1 cellular context compared by ENCODE assay signal in the genomic region with DNA sequence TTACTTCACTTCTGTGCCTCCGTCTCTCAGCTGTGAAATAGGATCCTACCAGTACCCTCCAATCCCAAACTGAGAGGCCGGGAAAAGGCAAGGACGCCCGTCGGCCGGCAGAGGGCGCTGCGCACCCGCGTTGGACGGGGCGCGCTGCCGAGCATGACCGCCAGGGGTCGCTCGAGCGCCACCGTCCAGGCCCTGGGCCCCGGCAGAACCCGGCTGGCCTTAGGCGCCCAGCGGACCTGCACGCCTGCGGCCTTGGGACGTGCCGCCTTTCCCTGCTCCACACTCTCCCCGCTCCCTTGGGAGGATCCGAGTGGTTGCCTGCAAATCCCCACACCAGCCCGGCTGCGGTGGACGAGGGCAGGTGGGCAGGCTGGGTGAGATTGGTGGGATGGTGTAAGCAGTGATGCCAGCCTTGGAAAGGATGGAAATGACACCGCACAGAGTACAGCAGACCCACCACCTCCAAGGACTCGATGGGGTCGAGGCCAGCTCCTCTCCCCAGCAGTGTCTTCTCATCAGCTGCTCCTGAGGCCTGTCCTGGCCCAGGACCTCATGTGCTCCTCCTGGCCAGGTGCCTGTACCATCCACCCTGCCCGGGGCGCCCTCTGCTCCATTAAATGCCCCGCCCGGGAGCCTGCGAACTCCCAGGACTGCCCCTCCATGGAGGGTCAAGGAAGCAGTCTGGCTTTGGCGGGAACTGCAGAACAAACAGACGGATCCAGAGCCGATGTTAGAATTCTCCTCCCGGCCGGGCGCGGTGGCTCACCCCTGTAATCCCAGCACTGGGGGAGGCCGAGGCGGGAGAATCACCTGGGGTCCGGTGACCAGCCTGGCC.
TF ChIP-seq lines count a peak whose summit lies in the region.

No MANE protein-coding gene starts in this region.

TF ChIP-seq in K562, 482 proteins besides CTCF, POLR2A, EP300 and RAD21 (continued from another document and continues in another):
- TF ChIP-seq, protein P1, sequence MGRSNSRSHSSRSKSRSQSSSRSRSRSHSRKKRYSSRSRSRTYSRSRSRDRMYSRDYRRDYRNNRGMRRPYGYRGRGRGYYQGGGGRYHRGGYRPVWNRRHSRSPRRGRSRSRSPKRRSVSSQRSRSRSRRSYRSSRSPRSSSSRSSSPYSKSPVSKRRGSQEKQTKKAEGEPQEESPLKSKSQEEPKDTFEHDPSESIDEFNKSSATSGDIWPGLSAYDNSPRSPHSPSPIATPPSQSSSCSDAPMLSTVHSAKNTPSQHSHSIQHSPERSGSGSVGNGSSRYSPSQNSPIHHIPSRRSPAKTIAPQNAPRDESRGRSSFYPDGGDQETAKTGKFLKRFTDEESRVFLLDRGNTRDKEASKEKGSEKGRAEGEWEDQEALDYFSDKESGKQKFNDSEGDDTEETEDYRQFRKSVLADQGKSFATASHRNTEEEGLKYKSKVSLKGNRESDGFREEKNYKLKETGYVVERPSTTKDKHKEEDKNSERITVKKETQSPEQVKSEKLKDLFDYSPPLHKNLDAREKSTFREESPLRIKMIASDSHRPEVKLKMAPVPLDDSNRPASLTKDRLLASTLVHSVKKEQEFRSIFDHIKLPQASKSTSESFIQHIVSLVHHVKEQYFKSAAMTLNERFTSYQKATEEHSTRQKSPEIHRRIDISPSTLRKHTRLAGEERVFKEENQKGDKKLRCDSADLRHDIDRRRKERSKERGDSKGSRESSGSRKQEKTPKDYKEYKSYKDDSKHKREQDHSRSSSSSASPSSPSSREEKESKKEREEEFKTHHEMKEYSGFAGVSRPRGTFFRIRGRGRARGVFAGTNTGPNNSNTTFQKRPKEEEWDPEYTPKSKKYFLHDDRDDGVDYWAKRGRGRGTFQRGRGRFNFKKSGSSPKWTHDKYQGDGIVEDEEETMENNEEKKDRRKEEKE (IDR thresholded peaks at IDR 0.05; ENCODE audit: borderline replicate concordance in 1 of 2, control insufficient read depth in 1 of 2, low read depth in 2 of 2, low read length in 1 of 2), result no peak
- TF ChIP-seq SAFB (IDR thresholded peaks at IDR 0.05; ENCODE audit: borderline replicate concordance, low read depth, low read length) (no peak), BDP1 (IDR thresholded peaks at IDR 0.05; ENCODE audit: insufficient read depth, insufficient read length) (no peak), RBM25 (IDR thresholded peaks at IDR 0.05; ENCODE audit: low read depth, low read length, severe bottlenecking) (no peak), MCM7 (IDR thresholded peaks at IDR 0.05) (no peak), ZNF444 (CRISPR knock-in tag; IDR thresholded peaks at IDR 0.05) (no peak), RAD51 (IDR thresholded peaks at IDR 0.05; ENCODE audit: borderline replicate concordance, low read depth) (no peak), NELFE (IDR thresholded peaks at IDR 0.05; ENCODE audit: insufficient read depth, insufficient read length) (no peak), TAF1 (IDR thresholded peaks at IDR 0.05; ENCODE audit: control insufficient read depth, extremely low read depth, insufficient read depth, low read length, severe bottlenecking) (no peak), MYBL2 (IDR thresholded peaks at IDR 0.05; ENCODE audit: low read depth) (no peak), MYBL2 (CRISPR knock-in tag; IDR thresholded peaks at IDR 0.05; ENCODE audit: borderline replicate concordance) (no peak), MCM3 (IDR thresholded peaks at IDR 0.05) (no peak), ZNF408 (CRISPR knock-in tag; IDR thresholded peaks at IDR 0.05; ENCODE audit: low read depth) (no peak), ZC3H8 (IDR thresholded peaks at IDR 0.05) (no peak)
- TF ChIP-seq, protein P2, sequence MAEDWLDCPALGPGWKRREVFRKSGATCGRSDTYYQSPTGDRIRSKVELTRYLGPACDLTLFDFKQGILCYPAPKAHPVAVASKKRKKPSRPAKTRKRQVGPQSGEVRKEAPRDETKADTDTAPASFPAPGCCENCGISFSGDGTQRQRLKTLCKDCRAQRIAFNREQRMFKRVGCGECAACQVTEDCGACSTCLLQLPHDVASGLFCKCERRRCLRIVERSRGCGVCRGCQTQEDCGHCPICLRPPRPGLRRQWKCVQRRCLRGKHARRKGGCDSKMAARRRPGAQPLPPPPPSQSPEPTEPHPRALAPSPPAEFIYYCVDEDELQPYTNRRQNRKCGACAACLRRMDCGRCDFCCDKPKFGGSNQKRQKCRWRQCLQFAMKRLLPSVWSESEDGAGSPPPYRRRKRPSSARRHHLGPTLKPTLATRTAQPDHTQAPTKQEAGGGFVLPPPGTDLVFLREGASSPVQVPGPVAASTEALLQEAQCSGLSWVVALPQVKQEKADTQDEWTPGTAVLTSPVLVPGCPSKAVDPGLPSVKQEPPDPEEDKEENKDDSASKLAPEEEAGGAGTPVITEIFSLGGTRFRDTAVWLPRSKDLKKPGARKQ (CRISPR knock-in tag; IDR thresholded peaks at IDR 0.05), result no peak
- TF ChIP-seq, protein P3, sequence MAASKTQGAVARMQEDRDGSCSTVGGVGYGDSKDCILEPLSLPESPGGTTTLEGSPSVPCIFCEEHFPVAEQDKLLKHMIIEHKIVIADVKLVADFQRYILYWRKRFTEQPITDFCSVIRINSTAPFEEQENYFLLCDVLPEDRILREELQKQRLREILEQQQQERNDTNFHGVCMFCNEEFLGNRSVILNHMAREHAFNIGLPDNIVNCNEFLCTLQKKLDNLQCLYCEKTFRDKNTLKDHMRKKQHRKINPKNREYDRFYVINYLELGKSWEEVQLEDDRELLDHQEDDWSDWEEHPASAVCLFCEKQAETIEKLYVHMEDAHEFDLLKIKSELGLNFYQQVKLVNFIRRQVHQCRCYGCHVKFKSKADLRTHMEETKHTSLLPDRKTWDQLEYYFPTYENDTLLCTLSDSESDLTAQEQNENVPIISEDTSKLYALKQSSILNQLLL (CRISPR knock-in tag; IDR thresholded peaks at IDR 0.05; ENCODE audit: borderline replicate concordance), result no peak
- TF ChIP-seq, protein P4, sequence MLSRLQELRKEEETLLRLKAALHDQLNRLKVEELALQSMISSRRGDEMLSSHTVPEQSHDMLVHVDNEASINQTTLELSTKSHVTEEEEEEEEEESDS (CRISPR knock-in tag; IDR thresholded peaks at IDR 0.05), result no peak
- TF ChIP-seq, protein P5, sequence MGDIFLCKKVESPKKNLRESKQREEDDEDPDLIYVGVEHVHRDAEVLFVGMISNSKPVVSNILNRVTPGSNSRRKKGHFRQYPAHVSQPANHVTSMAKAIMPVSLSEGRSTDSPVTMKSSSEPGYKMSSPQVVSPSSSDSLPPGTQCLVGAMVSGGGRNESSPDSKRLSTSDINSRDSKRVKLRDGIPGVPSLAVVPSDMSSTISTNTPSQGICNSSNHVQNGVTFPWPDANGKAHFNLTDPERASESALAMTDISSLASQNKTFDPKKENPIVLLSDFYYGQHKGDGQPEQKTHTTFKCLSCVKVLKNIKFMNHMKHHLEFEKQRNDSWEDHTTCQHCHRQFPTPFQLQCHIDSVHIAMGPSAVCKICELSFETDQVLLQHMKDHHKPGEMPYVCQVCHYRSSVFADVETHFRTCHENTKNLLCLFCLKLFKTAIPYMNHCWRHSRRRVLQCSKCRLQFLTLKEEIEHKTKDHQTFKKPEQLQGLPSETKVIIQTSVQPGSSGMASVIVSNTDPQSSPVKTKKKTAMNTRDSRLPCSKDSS (IDR thresholded peaks at IDR 0.05; ENCODE audit: low read depth, partially characterized antibody), result no peak
- TF ChIP-seq, protein P6, sequence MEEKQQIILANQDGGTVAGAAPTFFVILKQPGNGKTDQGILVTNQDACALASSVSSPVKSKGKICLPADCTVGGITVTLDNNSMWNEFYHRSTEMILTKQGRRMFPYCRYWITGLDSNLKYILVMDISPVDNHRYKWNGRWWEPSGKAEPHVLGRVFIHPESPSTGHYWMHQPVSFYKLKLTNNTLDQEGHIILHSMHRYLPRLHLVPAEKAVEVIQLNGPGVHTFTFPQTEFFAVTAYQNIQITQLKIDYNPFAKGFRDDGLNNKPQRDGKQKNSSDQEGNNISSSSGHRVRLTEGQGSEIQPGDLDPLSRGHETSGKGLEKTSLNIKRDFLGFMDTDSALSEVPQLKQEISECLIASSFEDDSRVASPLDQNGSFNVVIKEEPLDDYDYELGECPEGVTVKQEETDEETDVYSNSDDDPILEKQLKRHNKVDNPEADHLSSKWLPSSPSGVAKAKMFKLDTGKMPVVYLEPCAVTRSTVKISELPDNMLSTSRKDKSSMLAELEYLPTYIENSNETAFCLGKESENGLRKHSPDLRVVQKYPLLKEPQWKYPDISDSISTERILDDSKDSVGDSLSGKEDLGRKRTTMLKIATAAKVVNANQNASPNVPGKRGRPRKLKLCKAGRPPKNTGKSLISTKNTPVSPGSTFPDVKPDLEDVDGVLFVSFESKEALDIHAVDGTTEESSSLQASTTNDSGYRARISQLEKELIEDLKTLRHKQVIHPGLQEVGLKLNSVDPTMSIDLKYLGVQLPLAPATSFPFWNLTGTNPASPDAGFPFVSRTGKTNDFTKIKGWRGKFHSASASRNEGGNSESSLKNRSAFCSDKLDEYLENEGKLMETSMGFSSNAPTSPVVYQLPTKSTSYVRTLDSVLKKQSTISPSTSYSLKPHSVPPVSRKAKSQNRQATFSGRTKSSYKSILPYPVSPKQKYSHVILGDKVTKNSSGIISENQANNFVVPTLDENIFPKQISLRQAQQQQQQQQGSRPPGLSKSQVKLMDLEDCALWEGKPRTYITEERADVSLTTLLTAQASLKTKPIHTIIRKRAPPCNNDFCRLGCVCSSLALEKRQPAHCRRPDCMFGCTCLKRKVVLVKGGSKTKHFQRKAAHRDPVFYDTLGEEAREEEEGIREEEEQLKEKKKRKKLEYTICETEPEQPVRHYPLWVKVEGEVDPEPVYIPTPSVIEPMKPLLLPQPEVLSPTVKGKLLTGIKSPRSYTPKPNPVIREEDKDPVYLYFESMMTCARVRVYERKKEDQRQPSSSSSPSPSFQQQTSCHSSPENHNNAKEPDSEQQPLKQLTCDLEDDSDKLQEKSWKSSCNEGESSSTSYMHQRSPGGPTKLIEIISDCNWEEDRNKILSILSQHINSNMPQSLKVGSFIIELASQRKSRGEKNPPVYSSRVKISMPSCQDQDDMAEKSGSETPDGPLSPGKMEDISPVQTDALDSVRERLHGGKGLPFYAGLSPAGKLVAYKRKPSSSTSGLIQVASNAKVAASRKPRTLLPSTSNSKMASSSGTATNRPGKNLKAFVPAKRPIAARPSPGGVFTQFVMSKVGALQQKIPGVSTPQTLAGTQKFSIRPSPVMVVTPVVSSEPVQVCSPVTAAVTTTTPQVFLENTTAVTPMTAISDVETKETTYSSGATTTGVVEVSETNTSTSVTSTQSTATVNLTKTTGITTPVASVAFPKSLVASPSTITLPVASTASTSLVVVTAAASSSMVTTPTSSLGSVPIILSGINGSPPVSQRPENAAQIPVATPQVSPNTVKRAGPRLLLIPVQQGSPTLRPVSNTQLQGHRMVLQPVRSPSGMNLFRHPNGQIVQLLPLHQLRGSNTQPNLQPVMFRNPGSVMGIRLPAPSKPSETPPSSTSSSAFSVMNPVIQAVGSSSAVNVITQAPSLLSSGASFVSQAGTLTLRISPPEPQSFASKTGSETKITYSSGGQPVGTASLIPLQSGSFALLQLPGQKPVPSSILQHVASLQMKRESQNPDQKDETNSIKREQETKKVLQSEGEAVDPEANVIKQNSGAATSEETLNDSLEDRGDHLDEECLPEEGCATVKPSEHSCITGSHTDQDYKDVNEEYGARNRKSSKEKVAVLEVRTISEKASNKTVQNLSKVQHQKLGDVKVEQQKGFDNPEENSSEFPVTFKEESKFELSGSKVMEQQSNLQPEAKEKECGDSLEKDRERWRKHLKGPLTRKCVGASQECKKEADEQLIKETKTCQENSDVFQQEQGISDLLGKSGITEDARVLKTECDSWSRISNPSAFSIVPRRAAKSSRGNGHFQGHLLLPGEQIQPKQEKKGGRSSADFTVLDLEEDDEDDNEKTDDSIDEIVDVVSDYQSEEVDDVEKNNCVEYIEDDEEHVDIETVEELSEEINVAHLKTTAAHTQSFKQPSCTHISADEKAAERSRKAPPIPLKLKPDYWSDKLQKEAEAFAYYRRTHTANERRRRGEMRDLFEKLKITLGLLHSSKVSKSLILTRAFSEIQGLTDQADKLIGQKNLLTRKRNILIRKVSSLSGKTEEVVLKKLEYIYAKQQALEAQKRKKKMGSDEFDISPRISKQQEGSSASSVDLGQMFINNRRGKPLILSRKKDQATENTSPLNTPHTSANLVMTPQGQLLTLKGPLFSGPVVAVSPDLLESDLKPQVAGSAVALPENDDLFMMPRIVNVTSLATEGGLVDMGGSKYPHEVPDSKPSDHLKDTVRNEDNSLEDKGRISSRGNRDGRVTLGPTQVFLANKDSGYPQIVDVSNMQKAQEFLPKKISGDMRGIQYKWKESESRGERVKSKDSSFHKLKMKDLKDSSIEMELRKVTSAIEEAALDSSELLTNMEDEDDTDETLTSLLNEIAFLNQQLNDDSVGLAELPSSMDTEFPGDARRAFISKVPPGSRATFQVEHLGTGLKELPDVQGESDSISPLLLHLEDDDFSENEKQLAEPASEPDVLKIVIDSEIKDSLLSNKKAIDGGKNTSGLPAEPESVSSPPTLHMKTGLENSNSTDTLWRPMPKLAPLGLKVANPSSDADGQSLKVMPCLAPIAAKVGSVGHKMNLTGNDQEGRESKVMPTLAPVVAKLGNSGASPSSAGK (IDR thresholded peaks at IDR 0.05), result no peak
- TF ChIP-seq, protein P7, sequence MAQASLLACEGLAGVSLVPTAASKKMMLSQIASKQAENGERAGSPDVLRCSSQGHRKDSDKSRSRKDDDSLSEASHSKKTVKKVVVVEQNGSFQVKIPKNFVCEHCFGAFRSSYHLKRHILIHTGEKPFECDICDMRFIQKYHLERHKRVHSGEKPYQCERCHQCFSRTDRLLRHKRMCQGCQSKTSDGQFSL (CRISPR knock-in tag; IDR thresholded peaks at IDR 0.05), result no peak
- TF ChIP-seq, protein P7 (tag; IDR thresholded peaks at IDR 0.05), result no peak
